Comparison of ENCODE assay signal across 12 cellular contexts in the genomic region with DNA sequence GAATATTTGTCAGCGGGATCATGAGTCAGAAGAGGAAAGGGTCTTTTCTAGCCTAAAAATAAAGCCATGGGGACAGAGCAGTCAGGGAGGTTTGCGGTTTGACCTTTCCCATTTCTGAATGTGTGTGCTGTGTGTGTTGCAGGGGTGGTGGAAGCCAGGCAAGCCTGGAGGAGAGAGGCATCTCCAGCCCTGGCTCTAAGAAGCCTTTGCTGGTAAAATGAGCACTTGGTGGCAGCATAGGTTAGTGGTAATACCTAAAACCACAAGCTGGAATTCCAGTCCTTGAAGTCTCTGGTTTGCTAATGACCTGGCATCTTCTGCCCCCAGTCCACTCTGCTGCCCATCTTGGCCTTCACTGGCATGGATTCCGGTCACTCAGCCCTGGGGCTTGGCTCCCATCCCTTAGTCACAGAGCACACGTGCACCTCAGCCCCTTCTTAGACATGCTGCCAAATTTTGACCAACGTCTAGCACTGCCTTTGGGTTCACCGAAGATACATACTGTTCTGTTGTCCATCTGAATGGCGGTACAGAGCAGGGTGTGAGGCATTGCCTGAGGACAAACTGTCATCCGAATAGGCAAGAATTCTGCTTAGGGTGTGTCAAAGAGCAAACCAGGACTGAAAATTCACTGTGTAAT. TPM values are rescaled to one million over a fixed set of nuclear protein-coding genes. Genes with fewer than 3 reads are reported as not detected.
DNase-seq lines count a peak whose midpoint lies in the region; TF ChIP-seq lines count a peak whose summit lies in the region.
"Had no signal": no experiment of that assay in that cellular context is flagged by ENCODE, and none has a peak within 500 bp of the region (broad histone marks: within the 10 kb centered on the region; RNA-seq: fewer than 3 reads in every experiment).

No MANE protein-coding gene starts in this region.

- H3K9me3 ChIP-seq in HEK293 (ENCODE audit: control insufficient read depth, insufficient read depth, low read depth, low read length) (no peaks in the 10 kb centered on the region), WERI-Rb-1 (ENCODE audit: severe bottlenecking) (no peaks in the 10 kb centered on the region)
- H3K9me3 ChIP-seq: colonic mucosa, upper lobe of left lung had no signal

- peak; percentile 80 for DNase-seq in AG10803 (ENCODE audit: low read depth)
- no peak for DNase-seq in WERI-Rb-1
- peak; percentile 24 for DNase-seq in glomerular visceral epithelial cell (ENCODE audit: extremely low spot score)
- no peak for DNase-seq in ureter (ENCODE audit: low spot score)
- DNase-seq in T-helper 9 cell = no peak
- no peak for DNase-seq in NCI-H1694 (lab: John Stamatoyannopoulos, UW)
- no peak for DNase-seq in SKM-1 treated with dmso at 0.1 percent for 144 hours (lab: John Stamatoyannopoulos, UW; ENCODE audit: unreplicated experiment)
- DNase-seq: activated T-cell treated with anti-CD3 and anti-CD28 coated beads for 4 hours, colonic mucosa, upper lobe of left lung had no signal

- H3K4me3 ChIP-seq in AG10803 (ENCODE audit: low read length) (no peak overlapping the region), HEK293 (ENCODE audit: low read depth, low read length) (no peak overlapping the region), WERI-Rb-1 (ENCODE audit: low read depth, low read length) (no peak overlapping the region)
- H3K4me3 ChIP-seq: colonic mucosa, upper lobe of left lung had no signal

- no peaks in the 10 kb centered on the region for H3K4me1 ChIP-seq in HEK293 (ENCODE audit: control insufficient read depth, insufficient read depth, low read length)
- H3K4me1 ChIP-seq: colonic mucosa, upper lobe of left lung had no signal

- no peaks in the 10 kb centered on the region for H3K27me3 ChIP-seq in WERI-Rb-1 (ENCODE audit: insufficient read depth, low read depth, severe bottlenecking)
- H3K27me3 ChIP-seq: colonic mucosa, upper lobe of left lung had no signal

- H3K36me3 ChIP-seq in HEK293 (ENCODE audit: control insufficient read depth in 2 of 2, insufficient read depth in 1 of 2, low read length in 2 of 2) = no peaks in the 10 kb centered on the region
- H3K36me3 ChIP-seq in WERI-Rb-1 = no peaks in the 10 kb centered on the region
- H3K36me3 ChIP-seq: colonic mucosa, upper lobe of left lung had no signal

- POLR2A ChIA-PET in HEK293 (lab: Yijun Ruan, JAX) = no interaction called here

- CTCF ChIA-PET in HEK293 (lab: Yijun Ruan, JAX) = interaction anchor here (0.6 to 1.0 kb wide), 3 partner anchors 90 to 702 kb away, joined by 3 read pairs; no protein-coding TSS in a partner anchor

- H3K27ac ChIP-seq in HEK293 (ENCODE audit: extremely low read depth, low read depth, low read length) = no peak overlapping the region
- no peak overlapping the region for H3K27ac ChIP-seq in WERI-Rb-1
- H3K27ac ChIP-seq: colonic mucosa, upper lobe of left lung had no signal

- peak; percentile 40 for TF ChIP-seq CTCF in AG10803 (conservative IDR thresholded peaks at IDR 0.05; ENCODE audit: low read length)
- no peak for TF ChIP-seq CTCF in HEK293 (tag by site-specific recombination; IDR thresholded peaks at IDR 0.05)
- TF ChIP-seq CTCF in WERI-Rb-1 (IDR thresholded peaks at IDR 0.05; ENCODE audit: low read depth, low read length) = peak; percentile 17; the same call in 1 of the 2 replicates

TF ChIP-seq in HEK293, 187 proteins besides CTCF, POLR2A, EP300 and RAD21:
- TF ChIP-seq ZNF654 (tag by site-specific recombination; IDR thresholded peaks at IDR 0.05; ENCODE audit: low read depth) = 0 out of 2 replicates have a peak, but pooled peaks have one; percentile 4
- TF ChIP-seq ZNF133 (tag by site-specific recombination; IDR thresholded peaks at IDR 0.05) = no peak

RNA-seq across cellular contexts. Expression of gene KCNA5, which starts 52.7 kb away (rescaled TPM):
- total RNA-seq in ureter = 0.13 TPM
- total RNA-seq: pulmonary artery endothelial cell had no signal

Comparison
In these comparisons a context has a peak if more than half of its experiments do, and no peak if none do; other contexts are left out.
1. DNase-seq: peak in AG10803 (single experiment) and glomerular visceral epithelial cell (single experiment); none in WERI-Rb-1 (single experiment), ureter (single experiment), T-helper 9 cell (single experiment), NCI-H1694 (single experiment) and SKM-1 treated with dmso at 0.1 percent for 144 hours (single experiment).